Comparison of ENCODE assay signal across 9 cellular contexts in genomic region chr1:17125756-17126237, GRCh38. TPM values are rescaled to one million over a fixed set of nuclear protein-coding genes. Genes with fewer than 3 reads are reported as not detected.
A peak's percentile ranks its signal among the peaks of the same experiment; 100 is the strongest.
DNase-seq lines count a peak whose midpoint lies in the region; ATAC-seq and TF ChIP-seq lines count a peak whose summit lies in the region.
"Had no signal": no experiment of that assay in that cellular context is flagged by ENCODE, and none has a peak within 500 bp of the region (broad histone marks: within the 10 kb centered on the region; RNA-seq: fewer than 3 reads in every experiment).

No MANE protein-coding gene starts in this region.

- no peaks in the 10 kb centered on the region for H4K20me1 ChIP-seq in OCI-LY1 (ENCODE audit: insufficient read depth, low read length)

- peak; percentile 86 for TF ChIP-seq CTCF in OCI-LY1 (IDR thresholded peaks at IDR 0.05; ENCODE audit: low read length)
- peak; percentile 91 for TF ChIP-seq CTCF in epithelial cell of esophagus (IDR thresholded peaks at IDR 0.05; ENCODE audit: insufficient read depth, low read depth, low read length, missing control alignments)

- peak overlapping the region in 2 of 8 donors; percentile 29 to 46 for H3K4me3 Mint-ChIP-seq in naive B cell
- H3K4me3 Mint-ChIP-seq: activated naive CD4-positive, alpha-beta T cell treated with anti-CD3 and anti-CD28 coated beads, Interleukin-2, amount 50 U/mL, for 24 hours had no signal

- ATAC-seq in HG03175 (IDR thresholded peaks at IDR 0.05; ENCODE audit: unreplicated experiment): peak; percentile 61
- ATAC-seq in naive B cell (ENCODE audit: low read depth in 2 of 2): peak; percentile 70 to 81
- no peak for ATAC-seq in HG03520 (IDR thresholded peaks at IDR 0.05; ENCODE audit: unreplicated experiment)

- H3K36me3 ChIP-seq in OCI-LY1 (ENCODE audit: insufficient read depth, low read length): no peaks in the 10 kb centered on the region

- H3K4me3 ChIP-seq in OCI-LY1 (ENCODE audit: low read depth, low read length, poor library complexity, severe bottlenecking) (no peak overlapping the region), epithelial cell of esophagus (ENCODE audit: low read length) (no peak overlapping the region)

- H3K9me3 Mint-ChIP-seq in naive B cell: no peaks in the 10 kb centered on the region
- H3K9me3 Mint-ChIP-seq: activated naive CD4-positive, alpha-beta T cell treated with anti-CD3 and anti-CD28 coated beads, Interleukin-2, amount 50 U/mL, for 24 hours had no signal

- DNase-seq in D341Med (ENCODE audit: low spot score) (peak; percentile 91), epithelial cell of esophagus (ENCODE audit: low read depth) (peak; percentile 75), naive B cell (peak; percentile 69)
- peak; percentile 99 for DNase-seq in activated CD8-positive, alpha-beta memory T cell treated with anti-CD3 and anti-CD28 coated beads, Interleukin-2, amount 50 U/mL, for 48 hours
- peak; percentile 78 for DNase-seq in stimulated activated CD8-positive, alpha-beta memory T cell treated with anti-CD3 and anti-CD28 coated beads, Interleukin-7, amount 100 ng/mL, for 24 hours (ENCODE audit: low read depth)

- H3K27me3 ChIP-seq in OCI-LY1 (ENCODE audit: insufficient read depth, low read length): peaks cover 5% of the 10 kb centered on the region; the same call in 1 of the 2 replicates

- H3K9me2 ChIP-seq in OCI-LY1 (ENCODE audit: low read depth, low read length): no peaks in the 10 kb centered on the region

- H3K4me1 Mint-ChIP-seq in naive B cell: peaks cover 4 to 11% (median 11%) of the 10 kb centered on the region in 3 donors
- H3K4me1 Mint-ChIP-seq: activated naive CD4-positive, alpha-beta T cell treated with anti-CD3 and anti-CD28 coated beads, Interleukin-2, amount 50 U/mL, for 24 hours had no signal

- H3K79me2 ChIP-seq in OCI-LY1 (ENCODE audit: insufficient read depth, low read length): no peaks in the 10 kb centered on the region

- no peak overlapping the region for H3K4me2 ChIP-seq in OCI-LY1 (ENCODE audit: low read length)

- no peaks in the 10 kb centered on the region for H3F3A ChIP-seq in OCI-LY1 (ENCODE audit: insufficient read depth, low read length)

- H2AFZ ChIP-seq in OCI-LY1 (ENCODE audit: low read length): no peak overlapping the region

- no peak overlapping the region for H3K9ac ChIP-seq in OCI-LY1 (ENCODE audit: low read length)

- no peaks in the 10 kb centered on the region for H3K9me3 ChIP-seq in OCI-LY1 (ENCODE audit: low read length)

- no peak overlapping the region for H3K27ac Mint-ChIP-seq in naive B cell
- H3K27ac Mint-ChIP-seq: activated naive CD4-positive, alpha-beta T cell treated with anti-CD3 and anti-CD28 coated beads, Interleukin-2, amount 50 U/mL, for 24 hours had no signal

- peaks cover 0 to 11% (median 8%) of the 10 kb centered on the region in 3 donors for H3K27me3 Mint-ChIP-seq in naive B cell
- H3K27me3 Mint-ChIP-seq: activated naive CD4-positive, alpha-beta T cell treated with anti-CD3 and anti-CD28 coated beads, Interleukin-2, amount 50 U/mL, for 24 hours had no signal

- H3K27ac ChIP-seq in OCI-LY1 (ENCODE audit: low read depth, low read length, poor library complexity, severe bottlenecking): no peak overlapping the region

- no peaks in the 10 kb centered on the region for H3K36me3 Mint-ChIP-seq in naive B cell
- H3K36me3 Mint-ChIP-seq: activated naive CD4-positive, alpha-beta T cell treated with anti-CD3 and anti-CD28 coated beads, Interleukin-2, amount 50 U/mL, for 24 hours had no signal

- no peaks in the 10 kb centered on the region for H3K4me1 ChIP-seq in OCI-LY1 (ENCODE audit: insufficient read depth, low read length, severe bottlenecking)

RNA-seq across cellular contexts. Expression of gene PADI2, which starts 6.5 kb away (rescaled TPM):
- under 1 TPM in 4 of 6 donors, not detected in 2; 0.08 to 0.74 (median 0.09) TPM for polyA plus RNA-seq in naive B cell (ENCODE audit: low read depth in 6 of 6)
